Comparison of ENCODE assay signal across 26 cellular contexts in genomic region chr1:41174170-41174569, GRCh38.
A peak's percentile ranks its signal among the peaks of the same experiment; 100 is the strongest.
DNase-seq lines count a peak whose midpoint lies in the region; ATAC-seq lines count a peak whose summit lies in the region.
"Had no signal": no experiment of that assay in that cellular context is flagged by ENCODE, and none has a peak within 500 bp of the region (broad histone marks: within the 10 kb centered on the region; RNA-seq: fewer than 3 reads in every experiment).

No MANE protein-coding gene starts in this region.

- intact Hi-C loops in activated naive CD4-positive, alpha-beta T cell treated with anti-CD3 and anti-CD28 coated beads for 36 hours (cut with micrococcal nuclease) = no loop called here

- CTCF ChIA-PET in activated naive CD4-positive, alpha-beta T cell treated with anti-CD3 and anti-CD28 coated beads for 36 hours (lab: Charles Lee) = no interaction called here

- peaks cover 3% of the 10 kb centered on the region for H3K4me1 Mint-ChIP-seq in activated naive CD4-positive, alpha-beta T cell treated with anti-CD3 and anti-CD28 coated beads for 36 hours (ENCODE audit: low read depth)
- peaks cover 4% of the 10 kb centered on the region for H3K4me1 Mint-ChIP-seq in activated T-helper 17 cell treated with anti-CD3 and anti-CD28 coated beads, Interleukin-2, amount 50 U/mL, for 72 hours
- H3K4me1 Mint-ChIP-seq: activated naive CD8-positive, alpha-beta T cell treated with anti-CD3 and anti-CD28 coated beads, Interleukin-2, amount 10 ng/mL, durations not matched to agents 7 days and 5 days; nephron had no signal

- no peak overlapping the region for H3K27ac Mint-ChIP-seq in activated naive CD4-positive, alpha-beta T cell treated with anti-CD3 and anti-CD28 coated beads, Interleukin-2, amount 50 U/mL, for 72 hours
- no peak overlapping the region for H3K27ac Mint-ChIP-seq in activated naive CD4-positive, alpha-beta T cell treated with anti-CD3 and anti-CD28 coated beads for 36 hours
- no peak overlapping the region for H3K27ac Mint-ChIP-seq in activated T-helper 17 cell treated with anti-CD3 and anti-CD28 coated beads, Interleukin-2, amount 50 U/mL, for 72 hours
- H3K27ac Mint-ChIP-seq: activated CD8-positive, alpha-beta T cell treated with anti-CD3 and anti-CD28 coated beads for 36 hours; activated naive CD8-positive, alpha-beta T cell treated with anti-CD3 and anti-CD28 coated beads, Interleukin-2, amount 10 ng/mL, durations not matched to agents 7 days and 5 days; HFFc6; memory B cell; nephron; stimulated activated memory B cell treated with anti-CD40 and anti-IgM and Interleukin-4, amounts not matched to agents 10 μg/mL and 1 μg/mL and 100 μg/mL, for 72 hours had no signal

- no peak overlapping the region for H3K4me3 Mint-ChIP-seq in activated naive CD4-positive, alpha-beta T cell treated with anti-CD3 and anti-CD28 coated beads for 36 hours
- no peak overlapping the region for H3K4me3 Mint-ChIP-seq in activated T-helper 17 cell treated with anti-CD3 and anti-CD28 coated beads, Interleukin-2, amount 50 U/mL, for 72 hours
- H3K4me3 Mint-ChIP-seq: activated CD8-positive, alpha-beta T cell treated with anti-CD3 and anti-CD28 coated beads for 36 hours; activated naive CD8-positive, alpha-beta T cell treated with anti-CD3 and anti-CD28 coated beads, Interleukin-2, amount 10 ng/mL, durations not matched to agents 7 days and 5 days; HFFc6; memory B cell; nephron; stimulated activated memory B cell treated with anti-CD40 and anti-IgM and Interleukin-4, amounts not matched to agents 10 μg/mL and 1 μg/mL and 100 μg/mL, for 72 hours had no signal

- H3K36me3 Mint-ChIP-seq in activated naive CD4-positive, alpha-beta T cell treated with anti-CD3 and anti-CD28 coated beads, Interleukin-2, amount 50 U/mL, for 72 hours = peaks cover 29 to 41% of the 10 kb centered on the region in 2 donors
- H3K36me3 Mint-ChIP-seq in activated naive CD4-positive, alpha-beta T cell treated with anti-CD3 and anti-CD28 coated beads for 36 hours (ENCODE audit: low read depth) = peaks cover 35% of the 10 kb centered on the region
- H3K36me3 Mint-ChIP-seq in activated T-helper 17 cell treated with anti-CD3 and anti-CD28 coated beads, Interleukin-2, amount 50 U/mL, for 72 hours (ENCODE audit: low read depth) = peaks cover 16% of the 10 kb centered on the region

- peaks cover 10 to 11% of the 10 kb centered on the region in 2 donors for H3K9me3 Mint-ChIP-seq in activated naive CD4-positive, alpha-beta T cell treated with anti-CD3 and anti-CD28 coated beads, Interleukin-2, amount 50 U/mL, for 72 hours
- H3K9me3 Mint-ChIP-seq in activated naive CD4-positive, alpha-beta T cell treated with anti-CD3 and anti-CD28 coated beads for 36 hours = peaks cover 6% of the 10 kb centered on the region
- peaks cover 6% of the 10 kb centered on the region for H3K9me3 Mint-ChIP-seq in activated T-helper 17 cell treated with anti-CD3 and anti-CD28 coated beads, Interleukin-2, amount 50 U/mL, for 72 hours

- peak; percentile 86 to 88 for ATAC-seq in activated naive CD4-positive, alpha-beta T cell treated with anti-CD3 and anti-CD28 coated beads, Interleukin-2, amount 50 U/mL, for 72 hours
- peak; percentile 99 for ATAC-seq in activated T-helper 17 cell treated with anti-CD3 and anti-CD28 coated beads, Interleukin-2, amount 50 U/mL, for 72 hours (replicated peaks)
- ATAC-seq in HG02884 (IDR thresholded peaks at IDR 0.05; ENCODE audit: unreplicated experiment) = no peak
- ATAC-seq: activated CD8-positive, alpha-beta T cell treated with anti-CD3 and anti-CD28 coated beads for 36 hours; gastrocnemius medialis; left colon; stimulated activated memory B cell treated with anti-CD40 and anti-IgM and Interleukin-4, amounts not matched to agents 10 μg/mL and 1 μg/mL and 100 μg/mL, for 72 hours had no signal

- H3K27me3 Mint-ChIP-seq in activated naive CD4-positive, alpha-beta T cell treated with anti-CD3 and anti-CD28 coated beads for 36 hours (ENCODE audit: low read depth) = no peaks in the 10 kb centered on the region
- no peaks in the 10 kb centered on the region for H3K27me3 Mint-ChIP-seq in activated T-helper 17 cell treated with anti-CD3 and anti-CD28 coated beads, Interleukin-2, amount 50 U/mL, for 72 hours
- H3K27me3 Mint-ChIP-seq: activated CD8-positive, alpha-beta T cell treated with anti-CD3 and anti-CD28 coated beads for 36 hours; activated naive CD8-positive, alpha-beta T cell treated with anti-CD3 and anti-CD28 coated beads, Interleukin-2, amount 10 ng/mL, durations not matched to agents 7 days and 5 days; memory B cell; stimulated activated memory B cell treated with anti-CD40 and anti-IgM and Interleukin-4, amounts not matched to agents 10 μg/mL and 1 μg/mL and 100 μg/mL, for 72 hours had no signal

- DNase-seq in activated naive CD4-positive, alpha-beta T cell treated with anti-CD3 and anti-CD28 coated beads, Interleukin-2, amount 50 U/mL, for 72 hours (ENCODE audit: low spot score in 2 of 2) = no peak
- no peak for DNase-seq in activated naive CD4-positive, alpha-beta T cell treated with anti-CD3 and anti-CD28 coated beads for 36 hours
- DNase-seq in glomerular visceral epithelial cell (ENCODE audit: extremely low spot score) (peak; percentile 13), GDM1 (lab: John Stamatoyannopoulos, UW) (no peak), NCI-H1092 (lab: John Stamatoyannopoulos, UW) (no peak), DMS153 (lab: John Stamatoyannopoulos, UW) (no peak)
- DNase-seq: activated CD4-positive, alpha-beta T cell treated with anti-CD3 and anti-CD28 coated beads for 1 hour; activated CD8-positive, alpha-beta T cell treated with anti-CD3 and anti-CD28 coated beads for 36 hours; activated naive CD8-positive, alpha-beta T cell treated with anti-CD3 and anti-CD28 coated beads, Interleukin-2, amount 10 ng/mL, durations not matched to agents 7 days and 5 days; gastrocnemius medialis; GOT3; HFFc6; hippocampal formation; left colon; MG63; NCI-H1105 treated with DMSO at 0.1 percent for 48 hours; NCI-H1930; NCI-H526; SHP77 treated with DMSO at 0.1 percent for 48 hours; stimulated activated CD4-positive, alpha-beta T cell treated with anti-CD3 and anti-CD28 coated beads, Interleukin-15, amount 100 ng/mL, for 24 hours; upper lobe of left lung had no signal
